Comparison of ENCODE assay signal across 7 cellular contexts in genomic region chr14:92690171-92691011, GRCh38. TPM values are rescaled to one million over a fixed set of nuclear protein-coding genes. Genes with fewer than 3 reads are reported as not detected.
DNase-seq lines count a peak whose midpoint lies in the region; ATAC-seq and TF ChIP-seq lines count a peak whose summit lies in the region.

No MANE protein-coding gene starts in this region.

- H3K4me1 ChIP-seq in hepatocyte (ENCODE audit: insufficient read depth) (peaks cover 8% of the 10 kb centered on the region), upper lobe of right lung (peaks cover 19% of the 10 kb centered on the region)

- H3K4me2 ChIP-seq in SU-DHL-6 (ENCODE audit: low read depth, low read length, poor library complexity, severe bottlenecking) (no peak overlapping the region), hepatocyte (no peak overlapping the region)

- H4K20me1 ChIP-seq in SU-DHL-6 (ENCODE audit: low read depth, low read length) (no peaks in the 10 kb centered on the region), hepatocyte (ENCODE audit: insufficient read depth, poor library complexity, severe bottlenecking) (no peaks in the 10 kb centered on the region)

- DNase-seq in GM06990 (ENCODE audit: extremely low read depth, insufficient read length) (no peak), LNCaP clone FGC (ENCODE audit: low read depth) (peak; percentile 84), hepatocyte (ENCODE audit: low spot score) (peak; percentile 77), upper lobe of right lung (peak; percentile 67), cerebellum (ENCODE audit: low spot score) (no peak)

- peak; percentile 69 for TF ChIP-seq CTCF in GM06990 (IDR thresholded peaks at IDR 0.05; ENCODE audit: insufficient read depth, low read length, poor library complexity, severe bottlenecking)
- TF ChIP-seq CTCF in LNCaP clone FGC (IDR thresholded peaks at IDR 0.05; ENCODE audit: control insufficient read depth, extremely low read depth, insufficient read depth), result peak; percentile 94
- TF ChIP-seq CTCF in SU-DHL-6 (IDR thresholded peaks at IDR 0.05; ENCODE audit: insufficient read depth, low read length, poor library complexity, severe bottlenecking), result peak; percentile 33
- TF ChIP-seq CTCF in hepatocyte (IDR thresholded peaks at IDR 0.05; ENCODE audit: poor library complexity), result peak; percentile 58
- peak; percentile 41 for TF ChIP-seq CTCF in upper lobe of right lung (IDR thresholded peaks at IDR 0.05)

- ATAC-seq in upper lobe of right lung (peak; percentile 29), HG03108 (IDR thresholded peaks at IDR 0.05; ENCODE audit: unreplicated experiment) (no peak)

- intact Hi-C loops in upper lobe of right lung (cut with DNase I), result no loop called here

- H3F3A ChIP-seq in SU-DHL-6 (ENCODE audit: insufficient read depth), result no peaks in the 10 kb centered on the region

- WGBS in hepatocyte (ENCODE audit: low lambda C conversion rate, missing lambda C conversion rate), result 83% methylated on average over 13 of the region's 13 CpGs

- no peak overlapping the region for H3K4me3 ChIP-seq in GM06990 (replicated peaks; ENCODE audit: low read depth, low read length)
- no peak overlapping the region for H3K4me3 ChIP-seq in LNCaP clone FGC (ENCODE audit: low read depth, low read length)
- H3K4me3 ChIP-seq in SU-DHL-6 (ENCODE audit: insufficient read depth, low read length, poor library complexity, severe bottlenecking), result no peak overlapping the region
- H3K4me3 ChIP-seq in hepatocyte, result no peak overlapping the region
- no peak overlapping the region for H3K4me3 ChIP-seq in upper lobe of right lung

- H3K9me2 ChIP-seq in SU-DHL-6 (replicated peaks; ENCODE audit: insufficient read depth, low read length) (no peaks in the 10 kb centered on the region), hepatocyte (replicated peaks; ENCODE audit: insufficient read depth) (no peaks in the 10 kb centered on the region)

- H3K27me3 ChIP-seq in GM06990 (replicated peaks; ENCODE audit: control insufficient read depth, insufficient read depth, low read length) (no peaks in the 10 kb centered on the region), SU-DHL-6 (ENCODE audit: low read length) (no peaks in the 10 kb centered on the region), hepatocyte (peaks cover 3% of the 10 kb centered on the region), upper lobe of right lung (no peaks in the 10 kb centered on the region)

- H3K27ac ChIP-seq in SU-DHL-6 (ENCODE audit: low read depth, low read length) (no peak overlapping the region), hepatocyte (no peak overlapping the region), upper lobe of right lung (no peak overlapping the region)

- H3K36me3 ChIP-seq in GM06990 (ENCODE audit: control insufficient read depth, insufficient read depth, low read length) (peaks cover 3% of the 10 kb centered on the region), SU-DHL-6 (ENCODE audit: low read length) (no peaks in the 10 kb centered on the region), hepatocyte (replicated peaks; ENCODE audit: insufficient read depth, low read depth) (no peaks in the 10 kb centered on the region), upper lobe of right lung (peaks cover 29% of the 10 kb centered on the region)

- H3K9me3 ChIP-seq in SU-DHL-6 (ENCODE audit: insufficient read depth, low read length) (no peaks in the 10 kb centered on the region), hepatocyte (ENCODE audit: low read depth) (no peaks in the 10 kb centered on the region), upper lobe of right lung (no peaks in the 10 kb centered on the region)

- H3K79me2 ChIP-seq in SU-DHL-6 (ENCODE audit: insufficient read depth, low read length) (no peaks in the 10 kb centered on the region), hepatocyte (no peaks in the 10 kb centered on the region)

- H3K9ac ChIP-seq in SU-DHL-6 (ENCODE audit: low read length), result no peak overlapping the region

- H2AFZ ChIP-seq in SU-DHL-6 (ENCODE audit: low read depth, low read length, severe bottlenecking) (no peak overlapping the region), hepatocyte (no peak overlapping the region)

RNA-seq across cellular contexts. Expression of gene LGMN, which starts 58.0 kb away (rescaled TPM):
- total RNA-seq in hepatocyte (125 and 130 TPM in 2 replicates), upper lobe of right lung (140 TPM), cerebellum (24.5 TPM)
- 139 and 169 TPM in 2 replicates for polyA plus RNA-seq in hepatocyte

Comparison
In these comparisons a context has a peak if more than half of its experiments do, and no peak if none do; other contexts are left out.
1. DNase-seq: peak in LNCaP clone FGC (single experiment), hepatocyte (single experiment) and upper lobe of right lung (single experiment); none in GM06990 (single experiment) and cerebellum (single experiment).
2. CTCF ChIP-seq: peak in every context shown above with its lines; median percentile 94 in LNCaP clone FGC; 69 in GM06990; 58 in hepatocyte; 41 in upper lobe of right lung; 33 in SU-DHL-6.